8 cellular contexts compared by ENCODE assay signal in genomic region chr6:16759181-16759645, GRCh38. TPM values are rescaled to one million over a fixed set of nuclear protein-coding genes. Genes with fewer than 3 reads are reported as not detected.
DNase-seq lines count a peak whose midpoint lies in the region; ATAC-seq, FAIRE-seq and TF ChIP-seq lines count a peak whose summit lies in the region.

No MANE protein-coding gene starts in this region.

- peak overlapping the region; percentile 100 for H3K27ac ChIP-seq in lung (ENCODE audit: low read depth in 1 of 2, low read length in 1 of 2)
- H3K27ac ChIP-seq in transverse colon = peak overlapping the region; percentile 99 to 100 (median 100)

- WGBS in lung, 2 donors = 0% methylated on average over 8 of the region's 8 CpGs
- 0% methylated on average over 3 to 8 of the region's 8 CpGs for WGBS in transverse colon (ENCODE audit: low coverage in 1 of 2), 2 donors

- DNase-seq in Caki2 (ENCODE audit: low read depth) = peak; percentile 43
- no peak for DNase-seq in MG63
- DNase-seq in bronchial epithelial cell (ENCODE audit: low read depth) = no peak
- no peak for DNase-seq in lung (ENCODE audit: low spot score)
- DNase-seq in transverse colon = no peak
- DNase-seq in OCI-M2 (lab: John Stamatoyannopoulos, UW; ENCODE audit: unreplicated experiment) = no peak
- DNase-seq in epidermal melanocyte (ENCODE audit: insufficient read length, low spot score) = no peak

- TF ChIP-seq CTCF in bronchial epithelial cell (IDR thresholded peaks at IDR 0.05; ENCODE audit: insufficient read depth, low read length, severe bottlenecking) = no peak
- no peak for TF ChIP-seq CTCF in lung (IDR thresholded peaks at IDR 0.05; ENCODE audit: control extremely low read depth, extremely low read depth)
- no peak for TF ChIP-seq CTCF in transverse colon (IDR thresholded peaks at IDR 0.05)

- peak overlapping the region; percentile 73 for H3K4me3 ChIP-seq in MG63
- peak overlapping the region; percentile 81 for H3K4me3 ChIP-seq in bronchial epithelial cell (ENCODE audit: low read depth, low read length)
- H3K4me3 ChIP-seq in lung = peak overlapping the region; percentile 82
- peak overlapping the region; percentile 77 to 95 (median 89) for H3K4me3 ChIP-seq in transverse colon

- H3K36me3 ChIP-seq in MG63 = no peaks in the 10 kb centered on the region
- H3K36me3 ChIP-seq in bronchial epithelial cell (ENCODE audit: control insufficient read depth, insufficient read depth, low read length) = no peaks in the 10 kb centered on the region
- no peaks in the 10 kb centered on the region for H3K36me3 ChIP-seq in lung (ENCODE audit: control insufficient read depth in 2 of 2, insufficient read depth in 2 of 2, low read length in 2 of 2)
- H3K36me3 ChIP-seq in transverse colon = no peaks in the 10 kb centered on the region

- H3K9me3 ChIP-seq in MG63 (no peaks in the 10 kb centered on the region), lung (ENCODE audit: control insufficient read depth in 2 of 2, insufficient read depth in 1 of 2, low read length in 1 of 2) (no peaks in the 10 kb centered on the region), transverse colon (no peaks in the 10 kb centered on the region)

- no peak for FAIRE-seq in bronchial epithelial cell (lab: Jason Lieb, UNC)

- in situ Hi-C loops in Caki2 (cut with HindIII; ENCODE audit: low pct_unique_long_range_greater_than_20kb, low sequenced_read_pairs) (no loop called here), transverse colon (cut with MboI; ENCODE audit: low pct_ligation_motif_present in 1 of 4, low pct_unique_long_range_greater_than_20kb in 1 of 4, low sequenced_read_pairs in 3 of 4) (loop anchor here in 1 of 4 donors (25.0 kb wide), 1 partner anchor 422 kb away; no protein-coding TSS in a partner anchor)

- H3K27me3 ChIP-seq in MG63 = no peaks in the 10 kb centered on the region
- no peaks in the 10 kb centered on the region for H3K27me3 ChIP-seq in bronchial epithelial cell (ENCODE audit: control insufficient read depth, insufficient read depth, low read length)
- H3K27me3 ChIP-seq in lung (ENCODE audit: control insufficient read depth, insufficient read depth) = no peaks in the 10 kb centered on the region
- no peaks in the 10 kb centered on the region for H3K27me3 ChIP-seq in transverse colon

- no peak for TF ChIP-seq POLR2A in transverse colon (IDR thresholded peaks at IDR 0.05)

- ATAC-seq in lung (ENCODE audit: insufficient read depth, low FRiP score) = no peak
- no peak for ATAC-seq in HG03520 (IDR thresholded peaks at IDR 0.05; ENCODE audit: unreplicated experiment)

- H3K4me1 ChIP-seq in lung (ENCODE audit: control insufficient read depth in 2 of 2, insufficient read depth in 2 of 2, low read length in 2 of 2) (peaks cover 0 to 12% of the 10 kb centered on the region in 2 donors), transverse colon (peaks cover 13 to 61% (median 34%) of the 10 kb centered on the region in 4 donors)

- intact Hi-C loops in transverse colon (cut with DNase I; ENCODE audit: low total_unique reads) = no loop called here

- no peak for TF ChIP-seq EP300 in transverse colon (IDR thresholded peaks at IDR 0.05; ENCODE audit: low read depth)

RNA-seq across cellular contexts. Expression of gene ATXN1, which starts 2.0 kb away (rescaled TPM):
- 18.7 and 23.8 TPM in 2 replicates for total RNA-seq in Caki2 (2014; rRNA removed; shearing (Covaris generic); ENCODE audit: low replicate concordance)
- 1.9 and 5.9 TPM in 2 replicates for total RNA-seq in MG63 (2014; rRNA removed; shearing (Covaris generic); ENCODE audit: low replicate concordance)
- total RNA-seq in bronchial epithelial cell (18.4 and 50.1 TPM in 2 replicates), lung (100 to 1,000 TPM in 1 of 2 donors, 10 to 100 TPM in 1; 58.2 to 108 TPM), transverse colon (100 to 1,000 TPM in 2 of 4 donors, 10 to 100 TPM in 2; 48.7 to 166 (median 105) TPM)
- 10 to 100 TPM in 1 of 2 donors, 1 to 10 TPM in 1; 9.7 to 11.6 TPM for polyA plus RNA-seq in lung
